ENCODE assay signal across 27 cellular contexts in genomic region chr17:62712011-62712615, GRCh38.
A peak's percentile ranks its signal among the peaks of the same experiment; 100 is the strongest.
DNase-seq lines count a peak whose midpoint lies in the region; ATAC-seq and TF ChIP-seq lines count a peak whose summit lies in the region.
"Had no signal": no experiment of that assay in that cellular context is flagged by ENCODE, and none has a peak within 500 bp of the region (broad histone marks: within the 10 kb centered on the region; RNA-seq: fewer than 3 reads in every experiment).

No MANE protein-coding gene starts in this region.

- H3K9me3 ChIP-seq in right cardiac atrium (ENCODE audit: control insufficient read depth, low read length) (no peaks in the 10 kb centered on the region), osteoblast (ENCODE audit: low read depth, low read length) (peaks cover 5% of the 10 kb centered on the region), SJCRH30 (replicated peaks) (no peaks in the 10 kb centered on the region)
- H3K9me3 ChIP-seq: thyroid gland had no signal

- DNase-seq in cardiac septum (ENCODE audit: low spot score) (peak; percentile 60), right cardiac atrium (no peak), head of caudate nucleus (peak; percentile 38 to 92 (median 73)), osteoblast (ENCODE audit: insufficient read length, low spot score, missing footprints) (no peak), SJCRH30 (no peak), NCI-H1694 (lab: John Stamatoyannopoulos, UW) (no peak)
- no peak for DNase-seq in activated naive CD4-positive, alpha-beta T cell treated with anti-CD3 and anti-CD28 coated beads, Interleukin-2, amount 10 ng/mL, durations not matched to agents 7 days and 5 days
- DNase-seq: activated CD4-positive, alpha-beta T cell treated with anti-CD3 and anti-CD28 coated beads for 36 hours; activated CD8-positive, alpha-beta T cell treated with anti-CD3 and anti-CD28 coated beads, Interleukin-2, amount 10 ng/mL, durations not matched to agents 7 days and 5 days; activated effector memory CD4-positive, alpha-beta T cell treated with Interleukin-2 at 50 U/mL for 16 hours; AML-193; CD8-positive, alpha-beta memory T cell; cerebellar nuclear complex; DMS53; GDM1; H7; KG1; midbrain; MM.1S; NCI-H1417; NCI-H2081 treated with DMSO at 0.1 percent for 48 hours; thyroid gland had no signal

- H3K4me3 ChIP-seq in right cardiac atrium (ENCODE audit: low read length), result no peak overlapping the region
- H3K4me3 ChIP-seq in osteoblast (ENCODE audit: insufficient read depth, low read length), result no peak overlapping the region
- H3K4me3 ChIP-seq in SJCRH30, result no peak overlapping the region
- H3K4me3 ChIP-seq: thyroid gland had no signal

- H4K20me1 ChIP-seq in osteoblast (ENCODE audit: insufficient read depth, low read length), result no peaks in the 10 kb centered on the region

- no peak overlapping the region for H3K27ac Mint-ChIP-seq in activated naive CD4-positive, alpha-beta T cell treated with anti-CD3 and anti-CD28 coated beads, Interleukin-2, amount 10 ng/mL, durations not matched to agents 7 days and 5 days
- H3K27ac Mint-ChIP-seq: activated CD4-positive, alpha-beta T cell treated with anti-CD3 and anti-CD28 coated beads for 36 hours; activated CD8-positive, alpha-beta T cell treated with anti-CD3 and anti-CD28 coated beads, Interleukin-2, amount 10 ng/mL, durations not matched to agents 7 days and 5 days; natural killer cell treated with Interleukin-12 subunit alpha and Interleukin-12 subunit beta and Interleukin-15 and Interleukin-18, amount 100 ng/mL, for 72 hours; stimulated activated naive CD8-positive, alpha-beta T cell treated with anti-CD3 and anti-CD28 coated beads, Interleukin-15, Interleukin-2, amounts not matched to agents 100 ng/mL and 50 ng/mL, for 24 hours; T-helper 2 cell treated with Interferon-gamma antibody and Interleukin-4, amounts not matched to agents 5 μg/mL and 100 μg/mL, for 36 hours had no signal

- H2AFZ ChIP-seq in osteoblast (ENCODE audit: low read length), result peak overlapping the region; percentile 28

- H3K4me1 ChIP-seq in right cardiac atrium (ENCODE audit: control insufficient read depth, insufficient read depth, low read length), result no peaks in the 10 kb centered on the region
- H3K4me1 ChIP-seq in osteoblast (ENCODE audit: insufficient read depth, low read length), result peaks cover 26% of the 10 kb centered on the region
- H3K4me1 ChIP-seq in SJCRH30, result no peaks in the 10 kb centered on the region
- H3K4me1 ChIP-seq: thyroid gland had no signal

- ATAC-seq in right cardiac atrium (no peak), HG03469 (IDR thresholded peaks at IDR 0.05; ENCODE audit: unreplicated experiment) (no peak)
- ATAC-seq: activated CD4-positive, alpha-beta T cell treated with anti-CD3 and anti-CD28 coated beads for 36 hours; activated CD8-positive, alpha-beta T cell treated with anti-CD3 and anti-CD28 coated beads, Interleukin-2, amount 10 ng/mL, durations not matched to agents 7 days and 5 days had no signal

- H3K36me3 ChIP-seq in osteoblast (ENCODE audit: insufficient read depth, low read length) (no peaks in the 10 kb centered on the region), SJCRH30 (no peaks in the 10 kb centered on the region)
- H3K36me3 ChIP-seq: thyroid gland had no signal

- CTCF ChIA-PET in activated naive CD4-positive, alpha-beta T cell treated with anti-CD3 and anti-CD28 coated beads, Interleukin-2, amount 10 ng/mL, durations not matched to agents 7 days and 5 days (lab: Charles Lee), result no interaction called here

- no peaks in the 10 kb centered on the region for H3K4me1 Mint-ChIP-seq in activated naive CD4-positive, alpha-beta T cell treated with anti-CD3 and anti-CD28 coated beads, Interleukin-2, amount 10 ng/mL, durations not matched to agents 7 days and 5 days
- H3K4me1 Mint-ChIP-seq: activated CD4-positive, alpha-beta T cell treated with anti-CD3 and anti-CD28 coated beads for 36 hours; CD8-positive, alpha-beta memory T cell had no signal

- H3K27ac ChIP-seq in right cardiac atrium (ENCODE audit: low read length) (no peak overlapping the region), osteoblast (ENCODE audit: low read depth, low read length) (no peak overlapping the region), SJCRH30 (no peak overlapping the region)
- H3K27ac ChIP-seq: RWPE1, thyroid gland had no signal

- intact Hi-C loops in cardiac septum (cut with DNase I), result no loop called here
- intact Hi-C loops in right cardiac atrium (cut with DNase I), result no loop called here
- intact Hi-C loops in head of caudate nucleus (cut with DNase I), result no loop called here

- H3K27me3 Mint-ChIP-seq in activated naive CD4-positive, alpha-beta T cell treated with anti-CD3 and anti-CD28 coated beads, Interleukin-2, amount 10 ng/mL, durations not matched to agents 7 days and 5 days, result peaks cover 40% of the 10 kb centered on the region
- H3K27me3 Mint-ChIP-seq: CD8-positive, alpha-beta memory T cell; natural killer cell treated with Interleukin-12 subunit alpha and Interleukin-12 subunit beta and Interleukin-15 and Interleukin-18, amount 100 ng/mL, for 72 hours had no signal

- WGBS in right cardiac atrium, result 79% methylated on average over 8 of the region's 8 CpGs

- H3K27me3 ChIP-seq in right cardiac atrium (ENCODE audit: control insufficient read depth, insufficient read depth) (no peaks in the 10 kb centered on the region), osteoblast (ENCODE audit: insufficient read depth, low read length) (no peaks in the 10 kb centered on the region), SJCRH30 (no peaks in the 10 kb centered on the region)
- H3K27me3 ChIP-seq: thyroid gland had no signal

- no peak for TF ChIP-seq CTCF in osteoblast (IDR thresholded peaks at IDR 0.05; ENCODE audit: extremely low read depth, low read depth, low read length)

- H3K9me3 Mint-ChIP-seq in activated naive CD4-positive, alpha-beta T cell treated with anti-CD3 and anti-CD28 coated beads, Interleukin-2, amount 10 ng/mL, durations not matched to agents 7 days and 5 days, result peaks cover 2% of the 10 kb centered on the region
- H3K9me3 Mint-ChIP-seq: natural killer cell treated with Interleukin-12 subunit alpha and Interleukin-12 subunit beta and Interleukin-15 and Interleukin-18, amount 100 ng/mL, for 72 hours; T-helper 2 cell treated with Interferon-gamma antibody and Interleukin-4, amounts not matched to agents 5 μg/mL and 100 μg/mL, for 36 hours had no signal

- H3K4me2 ChIP-seq in osteoblast (ENCODE audit: insufficient read depth, low read length), result peak overlapping the region; percentile 5

- H3K4me3 Mint-ChIP-seq in activated naive CD4-positive, alpha-beta T cell treated with anti-CD3 and anti-CD28 coated beads, Interleukin-2, amount 10 ng/mL, durations not matched to agents 7 days and 5 days, result no peak overlapping the region
- H3K4me3 Mint-ChIP-seq: activated CD4-positive, alpha-beta T cell treated with anti-CD3 and anti-CD28 coated beads for 36 hours; activated CD8-positive, alpha-beta T cell treated with anti-CD3 and anti-CD28 coated beads, Interleukin-2, amount 10 ng/mL, durations not matched to agents 7 days and 5 days; CD8-positive, alpha-beta memory T cell; natural killer cell treated with Interleukin-12 subunit alpha and Interleukin-12 subunit beta and Interleukin-15 and Interleukin-18, amount 100 ng/mL, for 72 hours; stimulated activated naive CD8-positive, alpha-beta T cell treated with anti-CD3 and anti-CD28 coated beads, Interleukin-15, Interleukin-2, amounts not matched to agents 100 ng/mL and 50 ng/mL, for 24 hours; T-helper 2 cell treated with Interferon-gamma antibody and Interleukin-4, amounts not matched to agents 5 μg/mL and 100 μg/mL, for 36 hours had no signal

- H3K79me2 ChIP-seq in osteoblast (ENCODE audit: insufficient read depth, low read length), result no peaks in the 10 kb centered on the region

- H3K36me3 Mint-ChIP-seq in activated naive CD4-positive, alpha-beta T cell treated with anti-CD3 and anti-CD28 coated beads, Interleukin-2, amount 10 ng/mL, durations not matched to agents 7 days and 5 days, result no peaks in the 10 kb centered on the region
- H3K36me3 Mint-ChIP-seq: CD8-positive, alpha-beta memory T cell; natural killer cell treated with Interleukin-12 subunit alpha and Interleukin-12 subunit beta and Interleukin-15 and Interleukin-18, amount 100 ng/mL, for 72 hours had no signal

Comparison
In these comparisons a context has a peak if more than half of its experiments do, and no peak if none do; other contexts are left out.
1. DNase-seq: peak in cardiac septum (single experiment) and head of caudate nucleus (42 of 42); none in right cardiac atrium (0 of 3), osteoblast (single experiment), SJCRH30 (0 of 2), NCI-H1694 (single experiment) and activated naive CD4-positive, alpha-beta T cell treated with anti-CD3 and anti-CD28 coated beads, Interleukin-2, amount 10 ng/mL, durations not matched to agents 7 days and 5 days (single experiment).